8 cellular contexts compared by ENCODE assay signal in genomic region chr9:119961774-119962408, GRCh38.
DNase-seq lines count a peak whose midpoint lies in the region; ATAC-seq and TF ChIP-seq lines count a peak whose summit lies in the region.

No MANE protein-coding gene starts in this region.

- no peaks in the 10 kb centered on the region for H4K20me1 ChIP-seq in Loucy (ENCODE audit: insufficient read depth, low read length, poor library complexity, severe bottlenecking)

- H3K27me3 ChIP-seq in Loucy (ENCODE audit: insufficient read depth, low read length, poor library complexity, severe bottlenecking): no peaks in the 10 kb centered on the region

- DNase-seq in GM12864 (ENCODE audit: low read depth) (no peak), chondrocyte (ENCODE audit: low spot score) (no peak), lung microvascular endothelial cell (ENCODE audit: low read depth in 2 of 2) (peak; percentile 36 to 48), NCI-H2107 (lab: John Stamatoyannopoulos, UW) (no peak), A172 (ENCODE audit: low spot score) (no peak), NCI-H128 (lab: John Stamatoyannopoulos, UW; ENCODE audit: unreplicated experiment) (no peak)

- TF ChIP-seq CTCF in GM12864 (IDR thresholded peaks at IDR 0.05; ENCODE audit: low read depth, low read length, missing control alignments): peak; percentile 94
- peak; percentile 29 for TF ChIP-seq CTCF in Loucy (conservative IDR thresholded peaks at IDR 0.05; ENCODE audit: low read length)
- TF ChIP-seq CTCF in chondrocyte (IDR thresholded peaks at IDR 0.05): peak; percentile 81

- no peaks in the 10 kb centered on the region for H3K9me3 ChIP-seq in Loucy (ENCODE audit: insufficient read depth, low read depth, low read length)

- no peak overlapping the region for H2AFZ ChIP-seq in Loucy (ENCODE audit: low read length)

- no peak overlapping the region for H3K4me3 ChIP-seq in GM12864 (ENCODE audit: low read depth, low read length)
- H3K4me3 ChIP-seq in Loucy (ENCODE audit: low read length, poor library complexity, severe bottlenecking): no peak overlapping the region

- no peak overlapping the region for H3K9ac ChIP-seq in Loucy (ENCODE audit: low read depth, low read length, poor library complexity, severe bottlenecking)

- no peak overlapping the region for H3K27ac Mint-ChIP-seq in chondrocyte (ENCODE audit: unreplicated experiment)

- H3K4me1 Mint-ChIP-seq in chondrocyte (ENCODE audit: low read depth): peaks cover 36% of the 10 kb centered on the region

- no peaks in the 10 kb centered on the region for H3K4me1 ChIP-seq in Loucy (ENCODE audit: insufficient read depth, low read length, poor library complexity, severe bottlenecking)

- no peak overlapping the region for H3K4me3 Mint-ChIP-seq in chondrocyte (ENCODE audit: unreplicated experiment)

- H3K36me3 ChIP-seq in Loucy (ENCODE audit: insufficient read depth, low read length): no peaks in the 10 kb centered on the region

- H3K27me3 Mint-ChIP-seq in chondrocyte (ENCODE audit: low read depth): peaks cover 2% of the 10 kb centered on the region

- no peak for ATAC-seq in HG02973 (IDR thresholded peaks at IDR 0.05; ENCODE audit: unreplicated experiment)

- H3K79me2 ChIP-seq in Loucy (ENCODE audit: insufficient read depth, low read length): no peaks in the 10 kb centered on the region

- no peaks in the 10 kb centered on the region for H3K9me2 ChIP-seq in Loucy (replicated peaks; ENCODE audit: low read depth, low read length)

- no peak overlapping the region for H3K4me2 ChIP-seq in Loucy (ENCODE audit: low read depth, low read length, poor library complexity, severe bottlenecking)

- peaks cover 5% of the 10 kb centered on the region for H3K9me3 Mint-ChIP-seq in chondrocyte (ENCODE audit: low read depth)

- H3K36me3 Mint-ChIP-seq in chondrocyte (ENCODE audit: low read depth): no peaks in the 10 kb centered on the region

- H3F3A ChIP-seq in Loucy (ENCODE audit: low read depth): no peaks in the 10 kb centered on the region

Comparison
In these comparisons a context has a peak if more than half of its experiments do, and no peak if none do; other contexts are left out.
1. DNase-seq: peak in lung microvascular endothelial cell (2 of 2); none in GM12864 (single experiment), chondrocyte (single experiment), NCI-H2107 (single experiment), A172 (single experiment) and NCI-H128 (single experiment).
2. CTCF ChIP-seq: peak in every context shown above with its lines; median percentile 94 in GM12864; 81 in chondrocyte; 29 in Loucy.